8 cellular contexts compared by ENCODE assay signal in genomic region chr1:155209373-155209721, GRCh38. TPM values are rescaled to one million over a fixed set of nuclear protein-coding genes. Genes with fewer than 3 reads are reported as not detected.
DNase-seq lines count a peak whose midpoint lies in the region; ATAC-seq and TF ChIP-seq lines count a peak whose summit lies in the region.

No MANE protein-coding gene starts in this region.

- H3K4me3 ChIP-seq in OCI-LY7 (ENCODE audit: low read depth, low read length, poor library complexity, severe bottlenecking) (peak overlapping the region; percentile 90), endocrine pancreas (ENCODE audit: control insufficient read depth, insufficient read depth, low read length) (peak overlapping the region; percentile 87), neuronal stem cell (ENCODE audit: low read length in 2 of 2) (peak overlapping the region; percentile 82 to 86)

- TF ChIP-seq CTCF in CD4-positive, alpha-beta T cell (IDR thresholded peaks at IDR 0.05) = no peak
- no peak for TF ChIP-seq CTCF in OCI-LY7 (conservative IDR thresholded peaks at IDR 0.05; ENCODE audit: low read length)

- no peaks in the 10 kb centered on the region for H3K9me3 ChIP-seq in CD4-positive, alpha-beta T cell (ENCODE audit: control insufficient read depth, low read length)
- no peaks in the 10 kb centered on the region for H3K9me3 ChIP-seq in OCI-LY7 (ENCODE audit: low read length)
- H3K9me3 ChIP-seq in endocrine pancreas (ENCODE audit: control insufficient read depth, low read length) = no peaks in the 10 kb centered on the region
- no peaks in the 10 kb centered on the region for H3K9me3 ChIP-seq in neuronal stem cell (replicated peaks in 1 of 2; ENCODE audit: control insufficient read depth in 2 of 2, insufficient read depth in 1 of 2, low read depth in 1 of 2, low read length in 2 of 2)

- H3K36me3 ChIP-seq in OCI-LY7 (ENCODE audit: insufficient read depth, low read length) = no peaks in the 10 kb centered on the region
- H3K36me3 ChIP-seq in endocrine pancreas (ENCODE audit: control insufficient read depth, insufficient read depth, low read length) = no peaks in the 10 kb centered on the region
- H3K36me3 ChIP-seq in neuronal stem cell (replicated peaks in 1 of 2; ENCODE audit: control insufficient read depth in 2 of 2, insufficient read depth in 2 of 2, low read length in 2 of 2) = peaks cover 1 to 32% of the 10 kb centered on the region in 2 donors

- no peak overlapping the region for H2BK15ac ChIP-seq in neuronal stem cell (ENCODE audit: low read length)

- H3K4me1 Mint-ChIP-seq in CD4-positive, alpha-beta T cell (ENCODE audit: low read depth) = peaks cover 31% of the 10 kb centered on the region

- H2AK5ac ChIP-seq in neuronal stem cell (ENCODE audit: low read depth, low read length) = no peak overlapping the region

- H3K9me3 Mint-ChIP-seq in CD4-positive, alpha-beta T cell = no peaks in the 10 kb centered on the region

- no peak overlapping the region for H4K91ac ChIP-seq in neuronal stem cell (ENCODE audit: low read depth, low read length, poor library complexity)

- peak overlapping the region; percentile 47 for H3K23ac ChIP-seq in neuronal stem cell (ENCODE audit: low read depth, low read length, poor library complexity)

- TSS peak; percentile 92 for BruUV-seq in OCI-LY7 (replicated peaks; lab: Mats Ljungman, UMichigan)

- intact Hi-C loops in CD4-positive, alpha-beta T cell (cut with DNase I, micrococcal nuclease) = loop anchor here (2.0 to 5.0 kb wide), 3 partner anchors 15 to 72 kb away; partner anchors contain the start of gene SLC50A1 (in 1 of the 2)
- intact Hi-C loops in OCI-LY7 (cut with micrococcal nuclease; ENCODE audit: unreplicated experiment) = loop anchor here (5.0 kb wide), 2 partner anchors 53 to 98 kb away; partner anchors contain the start of genes FDPS and SCAMP3

- no peak overlapping the region for H2BK12ac ChIP-seq in neuronal stem cell (ENCODE audit: low read length)

- no peak overlapping the region for H4K8ac ChIP-seq in neuronal stem cell (ENCODE audit: low read depth, low read length)

- peaks cover 13% of the 10 kb centered on the region for H3K36me3 Mint-ChIP-seq in CD4-positive, alpha-beta T cell (ENCODE audit: low read depth)

- H3K4me1 ChIP-seq in OCI-LY7 (ENCODE audit: insufficient read depth, low read length, poor library complexity, severe bottlenecking) (peaks cover 28% of the 10 kb centered on the region), endocrine pancreas (ENCODE audit: control insufficient read depth, insufficient read depth, low read length) (peaks cover 7% of the 10 kb centered on the region), neuronal stem cell (ENCODE audit: control insufficient read depth in 2 of 2, insufficient read depth in 1 of 2, low read depth in 1 of 2, low read length in 2 of 2) (peaks cover 13 to 15% of the 10 kb centered on the region in 2 donors)

- peak overlapping the region; percentile 96 for H3K27ac Mint-ChIP-seq in CD4-positive, alpha-beta T cell

- H2BK120ac ChIP-seq in neuronal stem cell (ENCODE audit: low read depth, low read length) = no peak overlapping the region

- peak overlapping the region; percentile 99 for H3K27ac ChIP-seq in CD4-positive, alpha-beta T cell (ENCODE audit: low read depth, low read length)
- H3K27ac ChIP-seq in OCI-LY7 (ENCODE audit: low read depth, low read length, poor library complexity, severe bottlenecking) = peak overlapping the region; percentile 77
- peak overlapping the region; percentile 96 for H3K27ac ChIP-seq in neuronal stem cell (replicated peaks; ENCODE audit: low read length)

- no peaks in the 10 kb centered on the region for H3K27me3 ChIP-seq in CD4-positive, alpha-beta T cell (ENCODE audit: control insufficient read depth, insufficient read depth, low read length)
- H3K27me3 ChIP-seq in endocrine pancreas (ENCODE audit: control insufficient read depth, insufficient read depth, low read length) (no peaks in the 10 kb centered on the region), neuronal stem cell (ENCODE audit: control insufficient read depth in 3 of 3, insufficient read depth in 3 of 3, low read depth in 1 of 3, low read length in 3 of 3) (no peaks in the 10 kb centered on the region)

- no peaks in the 10 kb centered on the region for H4K20me1 ChIP-seq in OCI-LY7 (ENCODE audit: insufficient read depth, low read length)

- H2AFZ ChIP-seq in OCI-LY7 (ENCODE audit: low read length) (peak overlapping the region; percentile 64; the same call in 1 of the 2 replicates), neuronal stem cell (ENCODE audit: low read length) (peak overlapping the region; percentile 77)

- no peak for ATAC-seq in CD4-positive, alpha-beta T cell (ENCODE audit: poor library complexity)

- H3K79me1 ChIP-seq in neuronal stem cell (ENCODE audit: low read depth, low read length) = peaks cover 6% of the 10 kb centered on the region

- no peak for DNase-seq in CD4-positive, alpha-beta T cell
- DNase-seq in OCI-LY7 (ENCODE audit: low spot score) (no peak), neuronal stem cell (ENCODE audit: low spot score) (no peak), middle frontal gyrus (ENCODE audit: extremely low spot score, low spot score) (no peak), germinal center (ENCODE audit: low spot score) (no peak), NCI-H2227 treated with DMSO at 0.1 percent for 48 hours (lab: John Stamatoyannopoulos, UW) (no peak), RKO (ENCODE audit: low spot score) (no peak)

- no peaks in the 10 kb centered on the region for H3K27me3 Mint-ChIP-seq in CD4-positive, alpha-beta T cell

- CTCF ChIA-PET in CD4-positive, alpha-beta T cell (lab: Charles Lee) = interaction anchor here (0.7 to 3.0 kb wide), 5 partner anchors 15 to 36 kb away, joined by 3 to 15 read pairs (median 6); partner anchors contain the start of gene KRTCAP2
- CTCF ChIA-PET in OCI-LY7 (lab: Charles Lee; ENCODE audit: unreplicated experiment) = interaction anchor here (0.6 kb wide), 1 partner anchor 19 kb away, joined by 5 read pairs; no protein-coding TSS in a partner anchor

- H3K9ac ChIP-seq in endocrine pancreas (ENCODE audit: control insufficient read depth, insufficient read depth, low read length) (peak overlapping the region; percentile 97), neuronal stem cell (ENCODE audit: low read depth, low read length, poor library complexity) (peak overlapping the region; percentile 89)

- peak overlapping the region; percentile 89 for H3K18ac ChIP-seq in neuronal stem cell (ENCODE audit: low read length)

- peak overlapping the region; percentile 98 for H2BK5ac ChIP-seq in neuronal stem cell (ENCODE audit: low read length)

- peak overlapping the region; percentile 94 for H3K4me3 Mint-ChIP-seq in CD4-positive, alpha-beta T cell

- H3K14ac ChIP-seq in neuronal stem cell (ENCODE audit: low read length) = no peak overlapping the region

- no peaks in the 10 kb centered on the region for H3K9me2 ChIP-seq in OCI-LY7 (ENCODE audit: insufficient read depth, low read length)

- POLR2A ChIA-PET in CD4-positive, alpha-beta T cell (lab: Charles Lee) = interaction anchor here (1.0 to 3.7 kb wide), 8 partner anchors 16 to 114 kb away, joined by 3 to 42 read pairs (median 10); partner anchors contain the start of genes FDPS, KRTCAP2 and SCAMP3
- POLR2A ChIA-PET in OCI-LY7 (lab: Charles Lee) = interaction anchor here (0.6 to 1.1 kb wide), 5 partner anchors 8 to 189 kb away, joined by 3 to 9 read pairs (median 8); no protein-coding TSS in a partner anchor

- H3K4me2 ChIP-seq in OCI-LY7 (ENCODE audit: low read length) (peak overlapping the region; percentile 90), neuronal stem cell (ENCODE audit: insufficient read depth, low read length, poor library complexity, severe bottlenecking) (peak overlapping the region; percentile 85)

- WGBS in neuronal stem cell (ENCODE audit: extremely low coverage in 2 of 2, insufficient read length in 2 of 2, insufficient replicate concordance in 1 of 2), 2 donors = no CpG with 5 or more reads among the region's 9 CpGs

- H3K79me2 ChIP-seq in OCI-LY7 (ENCODE audit: insufficient read depth, low read depth, low read length) = no peaks in the 10 kb centered on the region

- H3K4ac ChIP-seq in neuronal stem cell (ENCODE audit: low read length) = no peak overlapping the region

RNA-seq across cellular contexts. Expression of gene MTX1, which starts 0.9 kb away (rescaled TPM):
- 10 to 100 TPM; 19.9 to 20.7 TPM for total RNA-seq in CD4-positive, alpha-beta T cell
- total RNA-seq in OCI-LY7 (2014; rRNA removed; shearing (Covaris generic)) = 67.6 and 70.2 TPM in 2 replicates
- 43.9 and 45.7 TPM in 2 replicates for total RNA-seq in OCI-LY7 (2022)
- 28.8 TPM for polyA plus RNA-seq in neuronal stem cell (2013, experiment 1 of 2)
- polyA plus RNA-seq in neuronal stem cell (2013, experiment 2 of 2) = 29.5 TPM

RNA-seq across cellular contexts. Expression of gene THBS3, which starts 1.6 kb away (rescaled TPM):
- 10 to 100 TPM; 25.5 to 26.1 TPM for total RNA-seq in CD4-positive, alpha-beta T cell
- total RNA-seq in OCI-LY7 (2014; rRNA removed; shearing (Covaris generic)) = 6.9 and 11.1 TPM in 2 replicates
- total RNA-seq in OCI-LY7 (2022) = 28.7 and 37.1 TPM in 2 replicates
- polyA plus RNA-seq in neuronal stem cell (2013, experiment 1 of 2) = 25.0 TPM
- 25.1 TPM for polyA plus RNA-seq in neuronal stem cell (2013, experiment 2 of 2)

RNA-seq across cellular contexts. Expression of gene TRIM46, which starts 35.7 kb away (rescaled TPM):
- 1 to 10 TPM; 2.9 to 3.0 TPM for total RNA-seq in CD4-positive, alpha-beta T cell
- 1.3 and 3.1 TPM in 2 replicates for total RNA-seq in OCI-LY7 (2014; rRNA removed; shearing (Covaris generic))
- 3.9 and 4.5 TPM in 2 replicates for total RNA-seq in OCI-LY7 (2022)
- 7.5 TPM for polyA plus RNA-seq in neuronal stem cell (2013, experiment 1 of 2)
- polyA plus RNA-seq in neuronal stem cell (2013, experiment 2 of 2) = 7.4 TPM

RNA-seq across cellular contexts. Expression of gene KRTCAP2, which starts 36.2 kb away (rescaled TPM):
- 10 to 100 TPM; 77.8 TPM for total RNA-seq in CD4-positive, alpha-beta T cell
- 80.5 and 128 TPM in 2 replicates for total RNA-seq in OCI-LY7 (2014; rRNA removed; shearing (Covaris generic))
- 141 and 166 TPM in 2 replicates for total RNA-seq in OCI-LY7 (2022)
- polyA plus RNA-seq in neuronal stem cell (2013, experiment 1 of 2) = 210 TPM
- 197 TPM for polyA plus RNA-seq in neuronal stem cell (2013, experiment 2 of 2)

RNA-seq across cellular contexts. Expression of gene ENTREP3, which starts 45.9 kb away (rescaled TPM):
- 1 to 10 TPM; 6.6 to 8.3 TPM for total RNA-seq in CD4-positive, alpha-beta T cell
- 6.6 and 9.1 TPM in 2 replicates for total RNA-seq in OCI-LY7 (2014; rRNA removed; shearing (Covaris generic))
- total RNA-seq in OCI-LY7 (2022) = 53.1 and 59.3 TPM in 2 replicates
- polyA plus RNA-seq in neuronal stem cell (2013, experiment 1 of 2) = 55.8 TPM
- polyA plus RNA-seq in neuronal stem cell (2013, experiment 2 of 2) = 56.4 TPM
